In genomic region chr6:156778615-156779205, GRCh38 we compare ENCODE assay signal across 8 cellular contexts. TPM values are rescaled to one million over a fixed set of nuclear protein-coding genes. Genes with fewer than 3 reads are reported as not detected.
DNase-seq lines count a peak whose midpoint lies in the region; ATAC-seq and TF ChIP-seq lines count a peak whose summit lies in the region.

No MANE protein-coding gene starts in this region.

- H4K20me1 ChIP-seq in SK-N-SH (ENCODE audit: insufficient read depth) (peaks cover 36% of the 10 kb centered on the region), neural cell (ENCODE audit: insufficient read depth) (peaks cover 16% of the 10 kb centered on the region)

- H3K27me3 ChIP-seq in SK-N-SH (ENCODE audit: insufficient read depth), result no peaks in the 10 kb centered on the region
- H3K27me3 ChIP-seq in neural cell (ENCODE audit: insufficient read depth, low read depth, low read length), result peaks cover 6% of the 10 kb centered on the region
- no peaks in the 10 kb centered on the region for H3K27me3 ChIP-seq in subcutaneous abdominal adipose tissue (ENCODE audit: control insufficient read depth in 5 of 5, insufficient read depth in 4 of 5, low read length in 5 of 5)

- H3K4me1 ChIP-seq in SK-N-SH (ENCODE audit: control insufficient read depth in 1 of 2, insufficient read depth in 2 of 2, low read depth in 1 of 2, low read length in 1 of 2) (peaks cover 12 to 22% of the 10 kb centered on the region in 2 experiments; a peak in 3 of 4 replicates), subcutaneous abdominal adipose tissue (ENCODE audit: control insufficient read depth in 5 of 5, insufficient read depth in 5 of 5, low read length in 5 of 5) (peaks cover 3 to 53% (median 49%) of the 10 kb centered on the region in 5 donors)

- H3K9me2 ChIP-seq in SK-N-SH, result no peaks in the 10 kb centered on the region
- no peaks in the 10 kb centered on the region for H3K9me2 ChIP-seq in neural cell (ENCODE audit: insufficient read depth, low read length)

- DNase-seq in SK-N-SH (no peak), NCI-H460 (ENCODE audit: extremely low read depth, low read depth) (peak; percentile 13), fibroblast of gingiva (ENCODE audit: low read depth) (peak; percentile 52)
- DNase-seq in activated T-cell treated with anti-CD3 and anti-CD28 coated beads, Interleukin-2, amount 50 U/mL, for 4 hours, result peak; percentile 42

- H3K79me2 ChIP-seq in SK-N-SH (ENCODE audit: insufficient read depth) (peaks cover 71% of the 10 kb centered on the region), neural cell (replicated peaks; ENCODE audit: insufficient read depth, low read length) (peaks cover 58% of the 10 kb centered on the region)

- CTCF ChIA-PET in SK-N-SH (lab: Yijun Ruan, JAX), result interaction anchor here (0.6 to 2.0 kb wide), 5 partner anchors 13 to 750 kb away, joined by 3 to 6 read pairs (median 4); no protein-coding TSS in a partner anchor

- H3K36me3 ChIP-seq in SK-N-SH (replicated peaks in 1 of 2; ENCODE audit: control insufficient read depth in 1 of 2, insufficient read depth in 2 of 2, low read length in 1 of 2), result peaks cover 0 to 3% of the 10 kb centered on the region in 2 experiments
- H3K36me3 ChIP-seq in neural cell (ENCODE audit: insufficient read depth, low read length), result no peaks in the 10 kb centered on the region
- no peaks in the 10 kb centered on the region for H3K36me3 ChIP-seq in subcutaneous abdominal adipose tissue (ENCODE audit: control insufficient read depth in 5 of 5, insufficient read depth in 5 of 5, low read length in 5 of 5)

- POLR2A ChIA-PET in SK-N-SH (lab: Yijun Ruan, JAX), result interaction anchor here (0.6 to 3.3 kb wide), 7 partner anchors 83 to 242 kb away, joined by 3 to 15 read pairs (median 3); no protein-coding TSS in a partner anchor

- H3K9me3 ChIP-seq in SK-N-SH, result no peaks in the 10 kb centered on the region
- H3K9me3 ChIP-seq in neural cell (ENCODE audit: low read length), result no peaks in the 10 kb centered on the region
- no peaks in the 10 kb centered on the region for H3K9me3 ChIP-seq in subcutaneous abdominal adipose tissue (ENCODE audit: control insufficient read depth in 5 of 5, low read length in 5 of 5)

- 0% methylated on average over 4 of the region's 71 CpGs for WGBS in SK-N-SH (ENCODE audit: low lambda C conversion rate)

- H3K4me3 ChIP-seq in SK-N-SH (ENCODE audit: low read depth in 2 of 2, low read length in 1 of 2), result peak overlapping the region; percentile 66 to 75
- H3K4me3 ChIP-seq in neural cell (ENCODE audit: low read length), result peak overlapping the region; percentile 89
- peak overlapping the region in 4 of 5 donors; percentile 72 to 92 (median 82) for H3K4me3 ChIP-seq in subcutaneous abdominal adipose tissue (ENCODE audit: low read depth in 1 of 5, low read length in 5 of 5)

- H3K27me3 Mint-ChIP-seq in activated T-cell treated with anti-CD3 and anti-CD28 coated beads, Interleukin-2, amount 50 U/mL, for 4 hours (ENCODE audit: low read depth), result no peaks in the 10 kb centered on the region

- ATAC-seq in SK-N-SH treated with all-trans-retinoic acid at 6 μM for 48 hours, result no peak
- peak; percentile 8 to 9 for ATAC-seq in activated T-cell treated with anti-CD3 and anti-CD28 coated beads, Interleukin-2, amount 50 U/mL, for 4 hours
- ATAC-seq in HG02870 (IDR thresholded peaks at IDR 0.05; ENCODE audit: unreplicated experiment), result no peak

- no peak for TF ChIP-seq CTCF in SK-N-SH (IDR thresholded peaks at IDR 0.05)
- TF ChIP-seq CTCF in neural cell (IDR thresholded peaks at IDR 0.05; ENCODE audit: poor library complexity, severe bottlenecking), result no peak

- H3K9ac ChIP-seq in SK-N-SH (peak overlapping the region; percentile 89; the same call in 1 of the 2 replicates), neural cell (ENCODE audit: low read length) (peak overlapping the region; percentile 97), subcutaneous abdominal adipose tissue (ENCODE audit: low read length in 5 of 5) (peak overlapping the region in 3 of 5 donors; percentile 63 to 90 (median 66))

- TF ChIP-seq EP300 in SK-N-SH (IDR thresholded peaks at IDR 0.05; ENCODE audit: borderline replicate concordance in 1 of 2, low read depth in 1 of 2, low read length in 1 of 2) (peak in 1 of 2 experiments; percentile 7; a peak in 1 of 4 replicates), neural cell (conservative IDR thresholded peaks at IDR 0.05; ENCODE audit: poor library complexity, severe bottlenecking) (peak; percentile 11)

- peaks cover 24% of the 10 kb centered on the region for H3F3A ChIP-seq in SK-N-SH (replicated peaks; ENCODE audit: insufficient read depth)
- H3F3A ChIP-seq in neural cell (ENCODE audit: insufficient read depth, low read length, poor library complexity, severe bottlenecking), result peaks cover 3% of the 10 kb centered on the region

- H2AFZ ChIP-seq in SK-N-SH (ENCODE audit: low read depth) (no peak overlapping the region), neural cell (ENCODE audit: low read depth, low read length) (no peak overlapping the region)

- peak overlapping the region; percentile 79 for H3K4me3 Mint-ChIP-seq in activated T-cell treated with anti-CD3 and anti-CD28 coated beads, Interleukin-2, amount 50 U/mL, for 4 hours

- H3K4me1 Mint-ChIP-seq in activated T-cell treated with anti-CD3 and anti-CD28 coated beads, Interleukin-2, amount 50 U/mL, for 4 hours (ENCODE audit: low read depth), result peaks cover 46% of the 10 kb centered on the region

- H3K4me2 ChIP-seq in SK-N-SH (peak overlapping the region; percentile 91; the same call in 1 of the 2 replicates), neural cell (ENCODE audit: low read length) (no peak overlapping the region)

- peaks cover 2% of the 10 kb centered on the region for H3K36me3 Mint-ChIP-seq in activated T-cell treated with anti-CD3 and anti-CD28 coated beads, Interleukin-2, amount 50 U/mL, for 4 hours (ENCODE audit: insufficient read depth)

- TF ChIP-seq RAD21 in SK-N-SH (IDR thresholded peaks at IDR 0.05; ENCODE audit: low read length), result no peak
- no peak for TF ChIP-seq RAD21 in neural cell (conservative IDR thresholded peaks at IDR 0.05)

- H3K9me3 Mint-ChIP-seq in activated T-cell treated with anti-CD3 and anti-CD28 coated beads, Interleukin-2, amount 50 U/mL, for 4 hours, result no peaks in the 10 kb centered on the region

- peak overlapping the region; percentile 81 to 99 for H3K27ac ChIP-seq in SK-N-SH (ENCODE audit: low read depth in 2 of 2, low read length in 1 of 2)
- H3K27ac ChIP-seq in neural cell (ENCODE audit: low read length), result peak overlapping the region; percentile 98
- H3K27ac ChIP-seq in subcutaneous abdominal adipose tissue (ENCODE audit: low read depth, low read length), result peak overlapping the region; percentile 91

TF ChIP-seq in SK-N-SH, 30 proteins besides CTCF, POLR2A, EP300 and RAD21:
- TF ChIP-seq SMC3 (IDR thresholded peaks at IDR 0.05; ENCODE audit: low read depth, low read length) (no peak), SIN3A (IDR thresholded peaks at IDR 0.05; ENCODE audit: borderline replicate concordance, low read depth, low read length) (peak; percentile 12; the same call in 1 of the 2 replicates), TAF1 (IDR thresholded peaks at IDR 0.05; ENCODE audit: borderline replicate concordance, low read depth, low read length) (peak; percentile 17; the same call in 1 of the 2 replicates), YY1 (IDR thresholded peaks at IDR 0.05; ENCODE audit: low read depth) (peak; percentile 69)

TF ChIP-seq in SK-N-SH treated with all-trans-retinoic acid at 6 μM for 48 hours, 23 proteins besides CTCF, POLR2A, EP300 and RAD21:
- TF ChIP-seq RARB (CRISPR knock-in tag; IDR thresholded peaks at IDR 0.05) (no peak), ZC3H10 (CRISPR knock-in tag; IDR thresholded peaks at IDR 0.05) (no peak), SNAI2 (CRISPR knock-in tag; IDR thresholded peaks at IDR 0.05) (no peak), ZNF8 (CRISPR knock-in tag; IDR thresholded peaks at IDR 0.05) (no peak), TOX (CRISPR knock-in tag; IDR thresholded peaks at IDR 0.05; ENCODE audit: borderline replicate concordance) (no peak), ZNF565 (CRISPR knock-in tag; conservative IDR thresholded peaks at IDR 0.05; ENCODE audit: low read depth) (no peak), OSR1 (CRISPR knock-in tag; IDR thresholded peaks at IDR 0.05) (no peak), ZFP30 (CRISPR knock-in tag; IDR thresholded peaks at IDR 0.05) (no peak), CSDC2 (CRISPR knock-in tag; IDR thresholded peaks at IDR 0.05) (no peak), ZFP3 (CRISPR knock-in tag; IDR thresholded peaks at IDR 0.05) (no peak)

TF ChIP-seq in neural cell, 6 proteins besides CTCF, POLR2A, EP300 and RAD21 (continues in another document):
- TF ChIP-seq POLR2AphosphoS5 (IDR thresholded peaks at IDR 0.05) (peak; percentile 62), TAF1 (IDR thresholded peaks at IDR 0.05; ENCODE audit: low read depth) (peak; percentile 40), MXI1 (conservative IDR thresholded peaks at IDR 0.05; ENCODE audit: poor library complexity, severe bottlenecking) (no peak)

RNA-seq across cellular contexts. Expression of gene ARID1B, which starts 1.5 kb away (rescaled TPM):
- polyA plus RNA-seq in SK-N-SH (2012; rRNA removed) (13.2 and 13.6 TPM in 2 replicates), neural cell (35.0 and 42.5 TPM in 2 replicates)
- 11.5 and 14.7 TPM in 2 replicates for polyA plus RNA-seq in SK-N-SH (2012; cell fraction: cytosol; rRNA removed)
- polyA plus RNA-seq in SK-N-SH (2012; cell fraction: nucleus; rRNA removed), result 24.0 and 33.9 TPM in 2 replicates
- 11.1 and 15.5 TPM in 2 replicates for total RNA-seq in NCI-H460 (2014; rRNA removed; shearing (Covaris generic))
- 11.9 and 16.9 TPM in 2 replicates for polyA plus RNA-seq in NCI-H460 (2014; cell fraction: nucleus; rRNA removed)
- total RNA-seq in activated T-cell treated with anti-CD3 and anti-CD28 coated beads, Interleukin-2, amount 50 U/mL, for 4 hours, result 10 to 100 TPM; 45.6 to 46.6 (median 46.0) TPM
- polyA minus RNA-seq in neural cell, result 168 and 231 TPM in 2 replicates

Comparison
In these comparisons a context has a peak if more than half of its experiments do, and no peak if none do; other contexts are left out.
1. ATAC-seq: peak in activated T-cell treated with anti-CD3 and anti-CD28 coated beads, Interleukin-2, amount 50 U/mL, for 4 hours (2 of 2); none in SK-N-SH treated with all-trans-retinoic acid at 6 μM for 48 hours (single experiment) and HG02870 (single experiment).
2. Peak in every context shown above with its lines, with median percentiles within 50 percentile points of each other: H3K27ac ChIP-seq, H3K4me3 ChIP-seq and H3K9ac ChIP-seq.